ENCODE assay signal across 26 cellular contexts in genomic region chr12:111748195-111748803, GRCh38. TPM values are rescaled to one million over a fixed set of nuclear protein-coding genes. Genes with fewer than 3 reads are reported as not detected.
A peak's percentile ranks its signal among the peaks of the same experiment; 100 is the strongest.
DNase-seq lines count a peak whose midpoint lies in the region; ATAC-seq and TF ChIP-seq lines count a peak whose summit lies in the region.
"Had no signal": no experiment of that assay in that cellular context is flagged by ENCODE, and none has a peak within 500 bp of the region (broad histone marks: within the 10 kb centered on the region; RNA-seq: fewer than 3 reads in every experiment).

No MANE protein-coding gene starts in this region.

- no peaks in the 10 kb centered on the region for H3K9me3 ChIP-seq in heart left ventricle
- H3K9me3 ChIP-seq: ascending aorta, spleen, stomach, tibial artery, vagina had no signal

- H3K4me3 ChIP-seq in heart left ventricle = no peak overlapping the region
- H3K4me3 ChIP-seq: ascending aorta, cardiac muscle cell, spleen, stomach, tibial artery, vagina had no signal

- peak overlapping the region; percentile 48 for H3K27ac ChIP-seq in caudate nucleus (ENCODE audit: low read depth, low read length)
- peak overlapping the region in 11 of 12 donors; percentile 1 to 72 (median 60) for H3K27ac ChIP-seq in heart left ventricle
- H3K27ac ChIP-seq: ascending aorta, cardiac muscle cell, parathyroid adenoma, spleen, stomach, tibial artery, vagina had no signal

- WGBS in heart left ventricle, 4 donors = 44 to 48% (median 45%) methylated on average over 9 of the region's 9 CpGs

- no peak for TF ChIP-seq CTCF in activated CD8-positive, alpha-beta T cell treated with anti-CD3 and anti-CD28 coated beads for 36 hours (IDR thresholded peaks at IDR 0.05)
- TF ChIP-seq CTCF in heart left ventricle (IDR thresholded peaks at IDR 0.05) = no peak

- peaks cover 9% of the 10 kb centered on the region for H3K4me1 Mint-ChIP-seq in activated CD8-positive, alpha-beta T cell treated with anti-CD3 and anti-CD28 coated beads, Interleukin-2, amount 10 ng/mL, durations not matched to agents 7 days and 5 days (ENCODE audit: low read depth)
- H3K4me1 Mint-ChIP-seq in activated CD8-positive, alpha-beta T cell treated with anti-CD3 and anti-CD28 coated beads for 36 hours (ENCODE audit: low read depth) = no peaks in the 10 kb centered on the region
- no peaks in the 10 kb centered on the region for H3K4me1 Mint-ChIP-seq in stimulated activated effector memory CD8-positive, alpha-beta T cell treated with anti-CD3 and anti-CD28 coated beads, Interleukin-12 subunit alpha, Interleukin-12 subunit beta, amount 100 ng/mL, for 72 hours
- H3K4me1 Mint-ChIP-seq: activated CD4-positive, alpha-beta T cell treated with anti-CD3 and anti-CD28 coated beads for 36 hours; CD4-positive, alpha-beta memory T cell; memory B cell had no signal

- no peak for ATAC-seq in activated CD8-positive, alpha-beta T cell treated with anti-CD3 and anti-CD28 coated beads, Interleukin-2, amount 10 ng/mL, durations not matched to agents 7 days and 5 days
- ATAC-seq in activated CD8-positive, alpha-beta T cell treated with anti-CD3 and anti-CD28 coated beads for 36 hours = no peak
- ATAC-seq in heart left ventricle (peak in 2 of 4 donors; percentile 4 to 17), GM21717 (IDR thresholded peaks at IDR 0.05; ENCODE audit: unreplicated experiment) (no peak)
- ATAC-seq in stimulated activated effector memory CD8-positive, alpha-beta T cell treated with anti-CD3 and anti-CD28 coated beads, Interleukin-12 subunit alpha, Interleukin-12 subunit beta, amount 100 ng/mL, for 72 hours = no peak
- ATAC-seq: activated CD4-positive, alpha-beta T cell treated with anti-CD3 and anti-CD28 coated beads for 36 hours had no signal

- DNase-seq in activated CD8-positive, alpha-beta T cell treated with anti-CD3 and anti-CD28 coated beads, Interleukin-2, amount 10 ng/mL, durations not matched to agents 7 days and 5 days = no peak
- no peak for DNase-seq in activated CD8-positive, alpha-beta T cell treated with anti-CD3 and anti-CD28 coated beads for 36 hours
- DNase-seq in caudate nucleus (lab: John Stamatoyannopoulos, UW) (peak in 20 of 61 donors; percentile 8 to 82 (median 30)), heart left ventricle (no peak), GOT3 (lab: John Stamatoyannopoulos, UW) (no peak), NCI-H1092 treated with DMSO at 0.1 percent for 48 hours (lab: John Stamatoyannopoulos, UW) (no peak)
- no peak for DNase-seq in stimulated activated effector memory CD8-positive, alpha-beta T cell treated with anti-CD3 and anti-CD28 coated beads, Interleukin-12 subunit alpha, Interleukin-12 subunit beta, amount 100 ng/mL, for 72 hours (ENCODE audit: low spot score in 2 of 2)
- DNase-seq: activated CD4-positive, alpha-beta T cell treated with anti-CD3 and anti-CD28 coated beads for 36 hours; CD4-positive, alpha-beta memory T cell; foreskin melanocyte; NCI-H187; NCI-H524 treated with DMSO at 0.1 percent for 48 hours; SHP77; stimulated activated CD4-positive, alpha-beta T cell treated with anti-CD3 and anti-CD28 coated beads, Interleukin-2, amount 100 ng/mL, for 24 hours; stomach; tibial artery had no signal

- no peak overlapping the region for H3K4me3 Mint-ChIP-seq in activated CD8-positive, alpha-beta T cell treated with anti-CD3 and anti-CD28 coated beads, Interleukin-2, amount 10 ng/mL, durations not matched to agents 7 days and 5 days
- no peak overlapping the region for H3K4me3 Mint-ChIP-seq in activated CD8-positive, alpha-beta T cell treated with anti-CD3 and anti-CD28 coated beads for 36 hours
- H3K4me3 Mint-ChIP-seq in stimulated activated effector memory CD8-positive, alpha-beta T cell treated with anti-CD3 and anti-CD28 coated beads, Interleukin-12 subunit alpha, Interleukin-12 subunit beta, amount 100 ng/mL, for 72 hours = no peak overlapping the region
- H3K4me3 Mint-ChIP-seq: activated CD4-positive, alpha-beta T cell treated with anti-CD3 and anti-CD28 coated beads for 36 hours; activated naive CD8-positive, alpha-beta T cell; CD4-positive, alpha-beta memory T cell; memory B cell; T-helper 2 cell treated with Interferon-gamma antibody and Interleukin-4, amounts not matched to agents 5 μg/mL and 100 μg/mL, for 36 hours had no signal

- H3K27me3 ChIP-seq in heart left ventricle = no peaks in the 10 kb centered on the region
- H3K27me3 ChIP-seq: ascending aorta, cardiac muscle cell, spleen, stomach, tibial artery, vagina had no signal

- no peaks in the 10 kb centered on the region for H3K27me3 Mint-ChIP-seq in activated CD8-positive, alpha-beta T cell treated with anti-CD3 and anti-CD28 coated beads, Interleukin-2, amount 10 ng/mL, durations not matched to agents 7 days and 5 days (ENCODE audit: low read depth)
- H3K27me3 Mint-ChIP-seq in activated CD8-positive, alpha-beta T cell treated with anti-CD3 and anti-CD28 coated beads for 36 hours = no peaks in the 10 kb centered on the region
- H3K27me3 Mint-ChIP-seq: activated CD4-positive, alpha-beta T cell treated with anti-CD3 and anti-CD28 coated beads for 36 hours; activated naive CD8-positive, alpha-beta T cell; CD4-positive, alpha-beta memory T cell; memory B cell had no signal

- peaks cover 13% of the 10 kb centered on the region for H3K36me3 Mint-ChIP-seq in activated CD8-positive, alpha-beta T cell treated with anti-CD3 and anti-CD28 coated beads, Interleukin-2, amount 10 ng/mL, durations not matched to agents 7 days and 5 days (ENCODE audit: low read depth)
- peaks cover 13% of the 10 kb centered on the region for H3K36me3 Mint-ChIP-seq in activated CD8-positive, alpha-beta T cell treated with anti-CD3 and anti-CD28 coated beads for 36 hours (ENCODE audit: low read depth)
- H3K36me3 Mint-ChIP-seq in stimulated activated effector memory CD8-positive, alpha-beta T cell treated with anti-CD3 and anti-CD28 coated beads, Interleukin-12 subunit alpha, Interleukin-12 subunit beta, amount 100 ng/mL, for 72 hours = peaks cover 65% of the 10 kb centered on the region

- peaks cover 0 to 25% (median 7%) of the 10 kb centered on the region in 12 donors for H3K4me1 ChIP-seq in heart left ventricle
- H3K4me1 ChIP-seq: parathyroid adenoma, tibial artery, vagina had no signal

- intact Hi-C loops in activated CD8-positive, alpha-beta T cell treated with anti-CD3 and anti-CD28 coated beads for 36 hours (cut with micrococcal nuclease) = no loop called here
- intact Hi-C loops in heart left ventricle (cut with DNase I) = no loop called here

- POLR2A ChIA-PET in activated CD8-positive, alpha-beta T cell treated with anti-CD3 and anti-CD28 coated beads, Interleukin-2, amount 10 ng/mL, durations not matched to agents 7 days and 5 days (lab: Charles Lee) = no interaction called here
- POLR2A ChIA-PET in activated CD8-positive, alpha-beta T cell treated with anti-CD3 and anti-CD28 coated beads for 36 hours (lab: Charles Lee) = no interaction called here

- CTCF ChIA-PET in activated CD8-positive, alpha-beta T cell treated with anti-CD3 and anti-CD28 coated beads, Interleukin-2, amount 10 ng/mL, durations not matched to agents 7 days and 5 days (lab: Charles Lee) = no interaction called here
- CTCF ChIA-PET in activated CD8-positive, alpha-beta T cell treated with anti-CD3 and anti-CD28 coated beads for 36 hours (lab: Charles Lee) = interaction anchor here (1.1 kb wide), 1 partner anchor 65 kb away, joined by 4 read pairs; no protein-coding TSS in a partner anchor

- TF ChIP-seq POLR2A in heart left ventricle (IDR thresholded peaks at IDR 0.05) = no peak

- peaks cover 0 to 87% (median 69%) of the 10 kb centered on the region in 9 donors for H3K36me3 ChIP-seq in heart left ventricle

- peak overlapping the region; percentile 32 for H3K27ac Mint-ChIP-seq in activated CD8-positive, alpha-beta T cell treated with anti-CD3 and anti-CD28 coated beads, Interleukin-2, amount 10 ng/mL, durations not matched to agents 7 days and 5 days
- no peak overlapping the region for H3K27ac Mint-ChIP-seq in activated CD8-positive, alpha-beta T cell treated with anti-CD3 and anti-CD28 coated beads for 36 hours
- peak overlapping the region; percentile 48 for H3K27ac Mint-ChIP-seq in stimulated activated effector memory CD8-positive, alpha-beta T cell treated with anti-CD3 and anti-CD28 coated beads, Interleukin-12 subunit alpha, Interleukin-12 subunit beta, amount 100 ng/mL, for 72 hours
- H3K27ac Mint-ChIP-seq: activated CD4-positive, alpha-beta T cell treated with anti-CD3 and anti-CD28 coated beads for 36 hours; activated naive CD8-positive, alpha-beta T cell; activated T-helper 2 cell treated with anti-CD3 and anti-CD28 coated beads, Interferon-gamma antibody, Interleukin-2, Interleukin-4, amounts not matched to agents 10 μg/mL and 5 μg/mL and 100 μg/mL, durations not matched to agents 14 hours and 24 hours and 36 hours; CD4-positive, alpha-beta memory T cell; memory B cell; T-helper 2 cell treated with Interferon-gamma antibody and Interleukin-4, amounts not matched to agents 5 μg/mL and 100 μg/mL, for 36 hours had no signal

- no peaks in the 10 kb centered on the region for H3K9me3 Mint-ChIP-seq in activated CD8-positive, alpha-beta T cell treated with anti-CD3 and anti-CD28 coated beads, Interleukin-2, amount 10 ng/mL, durations not matched to agents 7 days and 5 days (ENCODE audit: insufficient read depth)
- no peaks in the 10 kb centered on the region for H3K9me3 Mint-ChIP-seq in activated CD8-positive, alpha-beta T cell treated with anti-CD3 and anti-CD28 coated beads for 36 hours
- H3K9me3 Mint-ChIP-seq in stimulated activated effector memory CD8-positive, alpha-beta T cell treated with anti-CD3 and anti-CD28 coated beads, Interleukin-12 subunit alpha, Interleukin-12 subunit beta, amount 100 ng/mL, for 72 hours = no peaks in the 10 kb centered on the region
- H3K9me3 Mint-ChIP-seq: activated T-helper 2 cell treated with anti-CD3 and anti-CD28 coated beads, Interferon-gamma antibody, Interleukin-2, Interleukin-4, amounts not matched to agents 10 μg/mL and 5 μg/mL and 100 μg/mL, durations not matched to agents 14 hours and 24 hours and 36 hours; CD4-positive, alpha-beta memory T cell; memory B cell; T-helper 2 cell treated with Interferon-gamma antibody and Interleukin-4, amounts not matched to agents 5 μg/mL and 100 μg/mL, for 36 hours had no signal

RNA-seq across cellular contexts. Expression of gene ALDH2, which starts 18.4 kb away (rescaled TPM):
- under 1 TPM; 0.29 to 0.31 TPM for total RNA-seq in activated CD8-positive, alpha-beta T cell treated with anti-CD3 and anti-CD28 coated beads, Interleukin-2, amount 10 ng/mL, durations not matched to agents 7 days and 5 days
- 1 to 10 TPM; 3.2 to 3.8 TPM for total RNA-seq in activated CD8-positive, alpha-beta T cell treated with anti-CD3 and anti-CD28 coated beads for 36 hours
- 100 to 1,000 TPM; 176 to 303 (median 260) TPM for total RNA-seq in heart left ventricle
- 100 to 1,000 TPM; 135 to 176 TPM for polyA plus RNA-seq in heart left ventricle

Comparison
In these comparisons a context has a peak if more than half of its experiments do, and no peak if none do; other contexts are left out.
1. RNA of gene ALDH2, which starts 18.4 kb away (total RNA-seq): 176 to 303 TPM in heart left ventricle; 3.2 to 3.8 TPM in activated CD8-positive, alpha-beta T cell treated with anti-CD3 and anti-CD28 coated beads for 36 hours and 0.29 to 0.31 TPM in activated CD8-positive, alpha-beta T cell treated with anti-CD3 and anti-CD28 coated beads, Interleukin-2, amount 10 ng/mL, durations not matched to agents 7 days and 5 days; every median in the first group is over 10 times any median in the second.